ENCODE assay signal across 8 cellular contexts in the genomic region with DNA sequence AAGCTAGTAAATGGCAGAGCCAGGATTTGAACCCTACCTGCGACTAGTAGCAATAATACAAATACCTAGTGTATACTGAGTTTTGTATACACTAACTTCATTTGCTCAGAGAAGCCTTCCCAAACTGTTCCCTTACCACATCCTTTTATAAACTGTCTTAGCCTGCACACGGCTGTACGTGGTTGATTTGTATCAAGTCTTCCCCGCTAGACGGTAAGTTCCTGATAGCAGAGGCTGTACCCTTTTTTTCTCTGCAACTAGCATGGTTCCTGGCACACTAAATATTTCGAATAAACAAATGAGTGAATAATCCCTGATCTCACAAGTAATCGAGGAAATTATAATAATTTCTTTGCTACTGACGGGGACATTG. TPM values are rescaled to one million over a fixed set of nuclear protein-coding genes. Genes with fewer than 3 reads are reported as not detected.
A peak's percentile ranks its signal among the peaks of the same experiment; 100 is the strongest.
DNase-seq lines count a peak whose midpoint lies in the region; TF ChIP-seq lines count a peak whose summit lies in the region.

No MANE protein-coding gene starts in this region.

- H3K27ac Mint-ChIP-seq in activated T-cell treated with anti-CD3 and anti-CD28 coated beads, Interleukin-2, amount 50 U/mL, for 24 hours: peak overlapping the region; percentile 99

- H3K9me3 Mint-ChIP-seq in activated T-cell treated with anti-CD3 and anti-CD28 coated beads, Interleukin-2, amount 50 U/mL, for 24 hours: no peaks in the 10 kb centered on the region

- no peaks in the 10 kb centered on the region for H3K27me3 Mint-ChIP-seq in activated T-cell treated with anti-CD3 and anti-CD28 coated beads, Interleukin-2, amount 50 U/mL, for 24 hours

- DNase-seq in activated T-cell treated with anti-CD3 and anti-CD28 coated beads, Interleukin-2, amount 50 U/mL, for 24 hours: no peak
- DNase-seq in activated T-cell treated with anti-CD3 and anti-CD28 coated beads, Interleukin-2, amount 50 U/mL, for 1 hour: no peak
- no peak for DNase-seq in astrocyte of the cerebellum (ENCODE audit: low read depth)
- DNase-seq in thyroid gland: no peak
- DNase-seq in ureter (ENCODE audit: low spot score): no peak
- DNase-seq in NOMO-1 (lab: John Stamatoyannopoulos, UW; ENCODE audit: unreplicated experiment in 2 of 2): no peak
- DNase-seq in MV-4-11 (lab: John Stamatoyannopoulos, UW): no peak

- no peaks in the 10 kb centered on the region for H3K27me3 ChIP-seq in liver (ENCODE audit: control insufficient read depth in 4 of 4, insufficient read depth in 4 of 4, low read length in 3 of 4)
- no peaks in the 10 kb centered on the region for H3K27me3 ChIP-seq in thyroid gland

- H3K27ac ChIP-seq in liver (ENCODE audit: low read depth in 1 of 2, low read length in 2 of 2): peak overlapping the region; percentile 68 to 69
- peak overlapping the region in 2 of 3 donors; percentile 35 to 47 for H3K27ac ChIP-seq in thyroid gland

- H3K4me3 Mint-ChIP-seq in activated T-cell treated with anti-CD3 and anti-CD28 coated beads, Interleukin-2, amount 50 U/mL, for 24 hours: peak overlapping the region; percentile 100

- no peak for TF ChIP-seq POLR2A in thyroid gland (IDR thresholded peaks at IDR 0.05)

- H3K4me1 Mint-ChIP-seq in activated T-cell treated with anti-CD3 and anti-CD28 coated beads, Interleukin-2, amount 50 U/mL, for 24 hours (ENCODE audit: low read depth): peaks cover 38% of the 10 kb centered on the region

- in situ Hi-C loops in astrocyte of the cerebellum (cut with HindIII; ENCODE audit: low sequenced_read_pairs): no loop called here

- H3K36me3 ChIP-seq in liver (ENCODE audit: control insufficient read depth in 4 of 4, insufficient read depth in 3 of 4, low read depth in 1 of 4, low read length in 3 of 4) (peaks cover 7 to 15% (median 11%) of the 10 kb centered on the region in 4 donors), thyroid gland (peaks cover 1 to 12% of the 10 kb centered on the region in 2 donors)

- TF ChIP-seq CTCF in astrocyte of the cerebellum (IDR thresholded peaks at IDR 0.05; ENCODE audit: low read depth, low read length, missing control alignments) (no peak), liver (IDR thresholded peaks at IDR 0.05; ENCODE audit: low read depth, low read length, missing input control) (no peak), thyroid gland (IDR thresholded peaks at IDR 0.05) (no peak)

- intact Hi-C loops in thyroid gland (cut with DNase I): no loop called here

- H3K4me1 ChIP-seq in liver (ENCODE audit: control insufficient read depth in 4 of 4, insufficient read depth in 4 of 4, low read length in 3 of 4) (peaks cover 2 to 22% (median 17%) of the 10 kb centered on the region in 4 donors), thyroid gland (peaks cover 7 to 10% of the 10 kb centered on the region in 2 donors)

- H3K36me3 Mint-ChIP-seq in activated T-cell treated with anti-CD3 and anti-CD28 coated beads, Interleukin-2, amount 50 U/mL, for 24 hours (ENCODE audit: low read depth): peaks cover 47% of the 10 kb centered on the region

- peak overlapping the region; percentile 85 to 91 for H3K9ac ChIP-seq in liver (ENCODE audit: low read depth in 1 of 2, low read length in 2 of 2)

- TF ChIP-seq RAD21 in liver (IDR thresholded peaks at IDR 0.05): no peak

- H3K4me3 ChIP-seq in astrocyte of the cerebellum (ENCODE audit: low read depth, low read length) (peak overlapping the region; percentile 98), liver (ENCODE audit: low read depth in 1 of 3, low read length in 3 of 3) (peak overlapping the region; percentile 66 to 97 (median 97)), thyroid gland (replicated peaks in 1 of 3) (peak overlapping the region; percentile 29 to 66 (median 37))

- no peaks in the 10 kb centered on the region for H3K9me3 ChIP-seq in liver (ENCODE audit: control insufficient read depth in 4 of 4, low read length in 3 of 4)
- no peaks in the 10 kb centered on the region for H3K9me3 ChIP-seq in thyroid gland

- WGBS in liver: 28% methylated on average over 8 of the region's 8 CpGs
- 22% methylated on average over 8 of the region's 8 CpGs for WGBS in thyroid gland, 2 donors

TF ChIP-seq in liver, 16 proteins besides CTCF, POLR2A, EP300 and RAD21:
- TF ChIP-seq RXRA (IDR thresholded peaks at IDR 0.05) (no peak), TAF1 (conservative IDR thresholded peaks at IDR 0.05) (no peak), EGR1 (IDR thresholded peaks at IDR 0.05; ENCODE audit: low read depth in 2 of 2) (no peak), HNF4A (conservative IDR thresholded peaks at IDR 0.05) (no peak), NR2F2 (IDR thresholded peaks at IDR 0.05) (no peak), YY1 (IDR thresholded peaks at IDR 0.05) (no peak), HNF4G (IDR thresholded peaks at IDR 0.05) (no peak), FOXA1 (IDR thresholded peaks at IDR 0.05) (no peak), JUND (IDR thresholded peaks at IDR 0.05) (no peak), SP1 (IDR thresholded peaks at IDR 0.05) (no peak), FOXA2 (IDR thresholded peaks at IDR 0.05) (no peak), GABPA (IDR thresholded peaks at IDR 0.05 in 1 of 2, conservative IDR thresholded peaks at IDR 0.05 in 1 of 2) (no peak)
- TF ChIP-seq, protein P1, sequence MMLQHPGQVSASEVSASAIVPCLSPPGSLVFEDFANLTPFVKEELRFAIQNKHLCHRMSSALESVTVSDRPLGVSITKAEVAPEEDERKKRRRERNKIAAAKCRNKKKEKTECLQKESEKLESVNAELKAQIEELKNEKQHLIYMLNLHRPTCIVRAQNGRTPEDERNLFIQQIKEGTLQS (IDR thresholded peaks at IDR 0.05): no peak
- TF ChIP-seq, protein P2, sequence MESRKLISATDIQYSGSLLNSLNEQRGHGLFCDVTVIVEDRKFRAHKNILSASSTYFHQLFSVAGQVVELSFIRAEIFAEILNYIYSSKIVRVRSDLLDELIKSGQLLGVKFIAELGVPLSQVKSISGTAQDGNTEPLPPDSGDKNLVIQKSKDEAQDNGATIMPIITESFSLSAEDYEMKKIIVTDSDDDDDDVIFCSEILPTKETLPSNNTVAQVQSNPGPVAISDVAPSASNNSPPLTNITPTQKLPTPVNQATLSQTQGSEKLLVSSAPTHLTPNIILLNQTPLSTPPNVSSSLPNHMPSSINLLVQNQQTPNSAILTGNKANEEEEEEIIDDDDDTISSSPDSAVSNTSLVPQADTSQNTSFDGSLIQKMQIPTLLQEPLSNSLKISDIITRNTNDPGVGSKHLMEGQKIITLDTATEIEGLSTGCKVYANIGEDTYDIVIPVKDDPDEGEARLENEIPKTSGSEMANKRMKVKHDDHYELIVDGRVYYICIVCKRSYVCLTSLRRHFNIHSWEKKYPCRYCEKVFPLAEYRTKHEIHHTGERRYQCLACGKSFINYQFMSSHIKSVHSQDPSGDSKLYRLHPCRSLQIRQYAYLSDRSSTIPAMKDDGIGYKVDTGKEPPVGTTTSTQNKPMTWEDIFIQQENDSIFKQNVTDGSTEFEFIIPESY (IDR thresholded peaks at IDR 0.05): no peak
- TF ChIP-seq, protein P3, sequence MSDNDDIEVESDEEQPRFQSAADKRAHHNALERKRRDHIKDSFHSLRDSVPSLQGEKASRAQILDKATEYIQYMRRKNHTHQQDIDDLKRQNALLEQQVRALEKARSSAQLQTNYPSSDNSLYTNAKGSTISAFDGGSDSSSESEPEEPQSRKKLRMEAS (IDR thresholded peaks at IDR 0.05): no peak

RNA-seq across cellular contexts. Expression of a gene that starts 0.6 kb away (rescaled TPM):
- 10 to 100 TPM; 29.0 to 31.0 TPM for total RNA-seq in liver
- 10 to 100 TPM; 39.2 to 46.6 TPM for polyA plus RNA-seq in liver
- total RNA-seq in thyroid gland: 10 to 100 TPM; 46.1 to 68.6 (median 64.2) TPM
- total RNA-seq in ureter: 91.2 TPM

RNA-seq across cellular contexts. Expression of a gene that starts 55.5 kb away (rescaled TPM):
- total RNA-seq in liver (not detected), thyroid gland (under 1 TPM in 1 of 4 donors, not detected in 3; 0.54 TPM), ureter (not detected)
- not detected for polyA plus RNA-seq in liver

RNA-seq across cellular contexts. Expression of a gene that starts 57.0 kb away (rescaled TPM):
- total RNA-seq in liver (1 to 10 TPM; 1.4 to 1.6 TPM), thyroid gland (1 to 10 TPM in 2 of 4 donors, under 1 TPM in 2; 0.22 to 1.6 (median 1.0) TPM), ureter (0.91 TPM)
- under 1 TPM; 0.26 to 0.77 TPM for polyA plus RNA-seq in liver

Comparison
In these comparisons a context has a peak if more than half of its experiments do, and no peak if none do; other contexts are left out.
1. H3K4me3 ChIP-seq: peak in every context shown above with its lines; median percentile 98 in astrocyte of the cerebellum; 97 in liver; 37 in thyroid gland.